1 cellular context compared by ENCODE assay signal in the genomic region with DNA sequence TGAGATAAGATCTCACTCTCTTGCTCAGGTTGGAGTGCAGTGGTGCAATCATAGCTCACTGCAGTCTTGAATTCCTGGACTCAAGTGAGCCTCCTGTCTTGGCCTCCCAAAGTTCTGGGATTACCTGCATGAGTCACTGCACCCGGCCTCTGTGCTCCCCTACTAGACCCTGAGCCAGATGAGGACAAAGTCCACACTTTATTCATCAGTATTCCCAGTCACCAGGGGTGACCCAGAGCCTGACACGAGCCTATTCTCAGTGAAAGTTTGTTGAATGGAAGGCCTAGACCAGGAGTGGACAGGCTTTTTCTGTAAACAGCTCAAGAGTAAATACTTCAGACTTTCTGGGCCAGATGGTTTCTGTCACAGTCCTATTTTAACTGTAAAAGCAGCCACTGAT.
TF ChIP-seq lines count a peak whose summit lies in the region.

No MANE protein-coding gene starts in this region.

TF ChIP-seq in HepG2, 621 proteins besides CTCF, POLR2A, EP300 and RAD21 (continued from another document and continues in another):
- TF ChIP-seq, protein P1, sequence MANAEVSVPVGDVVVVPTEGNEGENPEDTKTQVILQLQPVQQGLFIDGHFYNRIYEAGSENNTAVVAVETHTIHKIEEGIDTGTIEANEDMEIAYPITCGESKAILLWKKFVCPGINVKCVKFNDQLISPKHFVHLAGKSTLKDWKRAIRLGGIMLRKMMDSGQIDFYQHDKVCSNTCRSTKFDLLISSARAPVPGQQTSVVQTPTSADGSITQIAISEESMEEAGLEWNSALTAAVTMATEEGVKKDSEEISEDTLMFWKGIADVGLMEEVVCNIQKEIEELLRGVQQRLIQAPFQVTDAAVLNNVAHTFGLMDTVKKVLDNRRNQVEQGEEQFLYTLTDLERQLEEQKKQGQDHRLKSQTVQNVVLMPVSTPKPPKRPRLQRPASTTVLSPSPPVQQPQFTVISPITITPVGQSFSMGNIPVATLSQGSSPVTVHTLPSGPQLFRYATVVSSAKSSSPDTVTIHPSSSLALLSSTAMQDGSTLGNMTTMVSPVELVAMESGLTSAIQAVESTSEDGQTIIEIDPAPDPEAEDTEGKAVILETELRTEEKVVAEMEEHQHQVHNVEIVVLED (CRISPR knock-in tag; IDR thresholded peaks at IDR 0.05; ENCODE audit: borderline replicate concordance): no peak; the same call in 1 of the 2 replicates
- TF ChIP-seq, protein P2, sequence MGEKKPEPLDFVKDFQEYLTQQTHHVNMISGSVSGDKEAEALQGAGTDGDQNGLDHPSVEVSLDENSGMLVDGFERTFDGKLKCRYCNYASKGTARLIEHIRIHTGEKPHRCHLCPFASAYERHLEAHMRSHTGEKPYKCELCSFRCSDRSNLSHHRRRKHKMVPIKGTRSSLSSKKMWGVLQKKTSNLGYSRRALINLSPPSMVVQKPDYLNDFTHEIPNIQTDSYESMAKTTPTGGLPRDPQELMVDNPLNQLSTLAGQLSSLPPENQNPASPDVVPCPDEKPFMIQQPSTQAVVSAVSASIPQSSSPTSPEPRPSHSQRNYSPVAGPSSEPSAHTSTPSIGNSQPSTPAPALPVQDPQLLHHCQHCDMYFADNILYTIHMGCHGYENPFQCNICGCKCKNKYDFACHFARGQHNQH (CRISPR knock-in tag; IDR thresholded peaks at IDR 0.05): no peak; the same call in 1 of the 2 replicates
- TF ChIP-seq, protein P3, sequence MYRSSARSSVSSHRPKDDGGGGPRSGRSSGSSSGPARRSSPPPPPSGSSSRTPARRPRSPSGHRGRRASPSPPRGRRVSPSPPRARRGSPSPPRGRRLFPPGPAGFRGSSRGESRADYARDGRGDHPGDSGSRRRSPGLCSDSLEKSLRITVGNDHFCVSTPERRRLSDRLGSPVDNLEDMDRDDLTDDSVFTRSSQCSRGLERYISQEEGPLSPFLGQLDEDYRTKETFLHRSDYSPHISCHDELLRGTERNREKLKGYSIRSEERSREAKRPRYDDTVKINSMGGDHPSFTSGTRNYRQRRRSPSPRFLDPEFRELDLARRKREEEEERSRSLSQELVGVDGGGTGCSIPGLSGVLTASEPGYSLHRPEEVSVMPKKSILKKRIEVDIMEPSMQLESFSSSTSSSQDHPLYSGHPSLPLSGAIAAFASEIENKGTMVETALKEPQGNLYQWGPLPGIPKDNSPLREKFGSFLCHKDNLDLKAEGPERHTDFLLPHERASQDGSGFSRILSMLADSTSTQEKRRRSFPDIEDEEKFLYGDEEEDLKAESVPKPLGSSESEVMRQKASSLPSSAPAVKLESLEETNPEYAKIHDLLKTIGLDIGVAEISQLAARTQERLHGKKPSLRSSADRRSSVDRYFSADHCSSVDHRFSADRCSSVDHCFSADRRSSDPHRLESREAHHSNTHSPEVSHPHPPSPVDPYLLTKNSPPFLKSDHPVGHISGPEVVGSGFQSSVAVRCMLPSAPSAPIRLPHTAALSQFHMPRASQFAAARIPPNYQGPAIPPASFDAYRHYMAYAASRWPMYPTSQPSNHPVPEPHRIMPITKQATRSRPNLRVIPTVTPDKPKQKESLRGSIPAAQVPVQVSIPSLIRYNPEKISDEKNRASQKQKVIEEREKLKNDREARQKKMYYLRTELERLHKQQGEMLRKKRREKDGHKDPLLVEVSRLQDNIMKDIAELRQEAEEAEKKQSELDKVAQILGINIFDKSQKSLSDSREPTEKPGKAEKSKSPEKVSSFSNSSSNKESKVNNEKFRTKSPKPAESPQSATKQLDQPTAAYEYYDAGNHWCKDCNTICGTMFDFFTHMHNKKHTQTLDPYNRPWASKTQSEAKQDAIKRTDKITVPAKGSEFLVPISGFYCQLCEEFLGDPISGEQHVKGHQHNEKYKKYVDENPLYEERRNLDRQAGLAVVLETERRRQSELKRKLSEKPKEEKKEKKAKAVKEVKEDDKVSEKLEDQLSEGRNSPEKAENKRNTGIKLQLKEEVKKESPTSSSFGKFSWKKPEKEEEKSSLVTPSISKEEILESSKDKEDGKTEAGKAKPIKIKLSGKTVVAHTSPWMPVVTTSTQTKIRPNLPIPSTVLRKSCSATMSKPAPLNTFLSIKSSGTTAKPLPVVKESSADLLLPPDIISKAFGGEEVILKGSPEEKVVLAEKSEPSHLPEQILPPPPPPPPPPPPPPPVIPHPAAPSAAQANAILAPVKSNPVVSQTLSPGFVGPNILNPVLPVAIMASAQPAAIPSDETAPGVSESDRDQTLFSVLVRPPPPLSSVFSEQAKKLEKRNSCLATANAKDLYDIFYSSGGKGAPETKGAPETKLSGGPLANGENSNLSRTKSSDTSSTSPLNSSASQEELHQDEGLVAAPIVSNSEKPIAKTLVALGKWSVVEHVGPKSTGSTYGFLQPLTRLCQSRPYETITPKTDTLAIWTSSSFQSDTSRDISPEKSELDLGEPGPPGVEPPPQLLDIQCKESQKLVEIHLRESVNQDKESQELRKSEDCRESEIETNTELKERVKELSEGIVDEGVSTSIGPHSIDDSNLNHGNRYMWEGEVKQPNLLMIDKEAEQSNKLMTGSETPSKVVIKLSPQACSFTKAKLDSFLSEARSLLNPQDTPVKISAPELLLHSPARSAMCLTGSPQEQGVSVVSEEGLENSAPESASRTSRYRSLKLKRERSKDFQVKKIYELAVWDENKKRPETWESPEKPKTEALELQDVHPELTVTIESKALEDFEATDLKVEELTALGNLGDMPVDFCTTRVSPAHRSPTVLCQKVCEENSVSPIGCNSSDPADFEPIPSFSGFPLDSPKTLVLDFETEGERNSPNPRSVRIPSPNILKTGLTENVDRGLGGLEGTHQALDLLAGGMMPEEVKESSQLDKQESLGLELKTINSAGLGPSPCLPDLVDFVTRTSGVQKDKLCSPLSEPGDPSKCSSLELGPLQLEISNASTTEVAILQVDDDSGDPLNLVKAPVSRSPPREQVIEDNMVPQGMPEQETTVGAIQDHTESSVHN (CRISPR knock-in tag; IDR thresholded peaks at IDR 0.05): no peak
- TF ChIP-seq TBL1XR1 (IDR thresholded peaks at IDR 0.05; ENCODE audit: borderline replicate concordance, low read length, partially characterized antibody) (no peak), ZNF101 (CRISPR knock-in tag; IDR thresholded peaks at IDR 0.05; ENCODE audit: borderline replicate concordance, low read depth) (no peak), HNRNPLL (IDR thresholded peaks at IDR 0.05; ENCODE audit: low read depth, low read length, poor library complexity, severe bottlenecking) (no peak), EED (CRISPR knock-in tag; IDR thresholded peaks at IDR 0.05) (no peak), SMYD3 (CRISPR knock-in tag; IDR thresholded peaks at IDR 0.05) (no peak), ZNF180 (CRISPR knock-in tag; IDR thresholded peaks at IDR 0.05; ENCODE audit: borderline replicate concordance, low read depth) (no peak), DPF2 (CRISPR knock-in tag; IDR thresholded peaks at IDR 0.05; ENCODE audit: borderline replicate concordance, low read depth) (peak; percentile 49; the same call in 1 of the 2 replicates), RBM39 (IDR thresholded peaks at IDR 0.05; ENCODE audit: low read depth, low read length, poor library complexity, severe bottlenecking) (no peak), ZNF768 (CRISPR knock-in tag; IDR thresholded peaks at IDR 0.05) (no peak), ZFY (CRISPR knock-in tag; IDR thresholded peaks at IDR 0.05) (peak; percentile 28; the same call in 1 of the 2 replicates), ZNF788 (CRISPR knock-in tag; IDR thresholded peaks at IDR 0.05; ENCODE audit: borderline replicate concordance) (peak; percentile 34; the same call in 1 of the 2 replicates), ZNF678 (CRISPR knock-in tag; IDR thresholded peaks at IDR 0.05) (no peak), IRX3 (CRISPR knock-in tag; IDR thresholded peaks at IDR 0.05; ENCODE audit: borderline replicate concordance, low read depth) (no peak), NR2F6 (IDR thresholded peaks at IDR 0.05) (peak; percentile 53; the same call in 1 of the 2 replicates), NR2F6 (CRISPR knock-in tag; IDR thresholded peaks at IDR 0.05) (peak; percentile 75), HIVEP1 (CRISPR knock-in tag; IDR thresholded peaks at IDR 0.05) (no peak)
- TF ChIP-seq, protein P4, sequence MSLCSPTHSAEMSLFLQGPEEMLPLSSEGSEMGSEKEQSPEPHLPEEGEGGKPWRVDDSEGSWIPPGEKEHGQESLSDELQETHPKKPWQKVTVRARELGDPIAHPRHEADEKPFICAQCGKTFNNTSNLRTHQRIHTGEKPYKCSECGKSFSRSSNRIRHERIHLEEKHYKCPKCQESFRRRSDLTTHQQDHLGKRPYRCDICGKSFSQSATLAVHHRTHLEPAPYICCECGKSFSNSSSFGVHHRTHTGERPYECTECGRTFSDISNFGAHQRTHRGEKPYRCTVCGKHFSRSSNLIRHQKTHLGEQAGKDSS (CRISPR knock-in tag; IDR thresholded peaks at IDR 0.05; ENCODE audit: borderline replicate concordance, low read depth): no peak
- TF ChIP-seq, protein P5, sequence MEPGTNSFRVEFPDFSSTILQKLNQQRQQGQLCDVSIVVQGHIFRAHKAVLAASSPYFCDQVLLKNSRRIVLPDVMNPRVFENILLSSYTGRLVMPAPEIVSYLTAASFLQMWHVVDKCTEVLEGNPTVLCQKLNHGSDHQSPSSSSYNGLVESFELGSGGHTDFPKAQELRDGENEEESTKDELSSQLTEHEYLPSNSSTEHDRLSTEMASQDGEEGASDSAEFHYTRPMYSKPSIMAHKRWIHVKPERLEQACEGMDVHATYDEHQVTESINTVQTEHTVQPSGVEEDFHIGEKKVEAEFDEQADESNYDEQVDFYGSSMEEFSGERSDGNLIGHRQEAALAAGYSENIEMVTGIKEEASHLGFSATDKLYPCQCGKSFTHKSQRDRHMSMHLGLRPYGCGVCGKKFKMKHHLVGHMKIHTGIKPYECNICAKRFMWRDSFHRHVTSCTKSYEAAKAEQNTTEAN (CRISPR knock-in tag; conservative IDR thresholded peaks at IDR 0.05): peak; percentile 19; the same call in 1 of the 2 replicates
- TF ChIP-seq, protein P6, sequence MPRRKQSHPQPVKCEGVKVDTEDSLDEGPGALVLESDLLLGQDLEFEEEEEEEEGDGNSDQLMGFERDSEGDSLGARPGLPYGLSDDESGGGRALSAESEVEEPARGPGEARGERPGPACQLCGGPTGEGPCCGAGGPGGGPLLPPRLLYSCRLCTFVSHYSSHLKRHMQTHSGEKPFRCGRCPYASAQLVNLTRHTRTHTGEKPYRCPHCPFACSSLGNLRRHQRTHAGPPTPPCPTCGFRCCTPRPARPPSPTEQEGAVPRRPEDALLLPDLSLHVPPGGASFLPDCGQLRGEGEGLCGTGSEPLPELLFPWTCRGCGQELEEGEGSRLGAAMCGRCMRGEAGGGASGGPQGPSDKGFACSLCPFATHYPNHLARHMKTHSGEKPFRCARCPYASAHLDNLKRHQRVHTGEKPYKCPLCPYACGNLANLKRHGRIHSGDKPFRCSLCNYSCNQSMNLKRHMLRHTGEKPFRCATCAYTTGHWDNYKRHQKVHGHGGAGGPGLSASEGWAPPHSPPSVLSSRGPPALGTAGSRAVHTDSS (CRISPR knock-in tag; conservative IDR thresholded peaks at IDR 0.05): no peak
- TF ChIP-seq, protein P7, sequence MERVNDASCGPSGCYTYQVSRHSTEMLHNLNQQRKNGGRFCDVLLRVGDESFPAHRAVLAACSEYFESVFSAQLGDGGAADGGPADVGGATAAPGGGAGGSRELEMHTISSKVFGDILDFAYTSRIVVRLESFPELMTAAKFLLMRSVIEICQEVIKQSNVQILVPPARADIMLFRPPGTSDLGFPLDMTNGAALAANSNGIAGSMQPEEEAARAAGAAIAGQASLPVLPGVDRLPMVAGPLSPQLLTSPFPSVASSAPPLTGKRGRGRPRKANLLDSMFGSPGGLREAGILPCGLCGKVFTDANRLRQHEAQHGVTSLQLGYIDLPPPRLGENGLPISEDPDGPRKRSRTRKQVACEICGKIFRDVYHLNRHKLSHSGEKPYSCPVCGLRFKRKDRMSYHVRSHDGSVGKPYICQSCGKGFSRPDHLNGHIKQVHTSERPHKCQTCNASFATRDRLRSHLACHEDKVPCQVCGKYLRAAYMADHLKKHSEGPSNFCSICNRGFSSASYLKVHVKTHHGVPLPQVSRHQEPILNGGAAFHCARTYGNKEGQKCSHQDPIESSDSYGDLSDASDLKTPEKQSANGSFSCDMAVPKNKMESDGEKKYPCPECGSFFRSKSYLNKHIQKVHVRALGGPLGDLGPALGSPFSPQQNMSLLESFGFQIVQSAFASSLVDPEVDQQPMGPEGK (CRISPR knock-in tag; IDR thresholded peaks at IDR 0.05): peak; percentile 25; the same call in 1 of the 2 replicates
- TF ChIP-seq, protein P8, sequence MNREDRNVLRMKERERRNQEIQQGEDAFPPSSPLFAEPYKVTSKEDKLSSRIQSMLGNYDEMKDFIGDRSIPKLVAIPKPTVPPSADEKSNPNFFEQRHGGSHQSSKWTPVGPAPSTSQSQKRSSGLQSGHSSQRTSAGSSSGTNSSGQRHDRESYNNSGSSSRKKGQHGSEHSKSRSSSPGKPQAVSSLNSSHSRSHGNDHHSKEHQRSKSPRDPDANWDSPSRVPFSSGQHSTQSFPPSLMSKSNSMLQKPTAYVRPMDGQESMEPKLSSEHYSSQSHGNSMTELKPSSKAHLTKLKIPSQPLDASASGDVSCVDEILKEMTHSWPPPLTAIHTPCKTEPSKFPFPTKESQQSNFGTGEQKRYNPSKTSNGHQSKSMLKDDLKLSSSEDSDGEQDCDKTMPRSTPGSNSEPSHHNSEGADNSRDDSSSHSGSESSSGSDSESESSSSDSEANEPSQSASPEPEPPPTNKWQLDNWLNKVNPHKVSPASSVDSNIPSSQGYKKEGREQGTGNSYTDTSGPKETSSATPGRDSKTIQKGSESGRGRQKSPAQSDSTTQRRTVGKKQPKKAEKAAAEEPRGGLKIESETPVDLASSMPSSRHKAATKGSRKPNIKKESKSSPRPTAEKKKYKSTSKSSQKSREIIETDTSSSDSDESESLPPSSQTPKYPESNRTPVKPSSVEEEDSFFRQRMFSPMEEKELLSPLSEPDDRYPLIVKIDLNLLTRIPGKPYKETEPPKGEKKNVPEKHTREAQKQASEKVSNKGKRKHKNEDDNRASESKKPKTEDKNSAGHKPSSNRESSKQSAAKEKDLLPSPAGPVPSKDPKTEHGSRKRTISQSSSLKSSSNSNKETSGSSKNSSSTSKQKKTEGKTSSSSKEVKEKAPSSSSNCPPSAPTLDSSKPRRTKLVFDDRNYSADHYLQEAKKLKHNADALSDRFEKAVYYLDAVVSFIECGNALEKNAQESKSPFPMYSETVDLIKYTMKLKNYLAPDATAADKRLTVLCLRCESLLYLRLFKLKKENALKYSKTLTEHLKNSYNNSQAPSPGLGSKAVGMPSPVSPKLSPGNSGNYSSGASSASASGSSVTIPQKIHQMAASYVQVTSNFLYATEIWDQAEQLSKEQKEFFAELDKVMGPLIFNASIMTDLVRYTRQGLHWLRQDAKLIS (CRISPR knock-in tag; IDR thresholded peaks at IDR 0.05): no peak
- TF ChIP-seq, protein P9, sequence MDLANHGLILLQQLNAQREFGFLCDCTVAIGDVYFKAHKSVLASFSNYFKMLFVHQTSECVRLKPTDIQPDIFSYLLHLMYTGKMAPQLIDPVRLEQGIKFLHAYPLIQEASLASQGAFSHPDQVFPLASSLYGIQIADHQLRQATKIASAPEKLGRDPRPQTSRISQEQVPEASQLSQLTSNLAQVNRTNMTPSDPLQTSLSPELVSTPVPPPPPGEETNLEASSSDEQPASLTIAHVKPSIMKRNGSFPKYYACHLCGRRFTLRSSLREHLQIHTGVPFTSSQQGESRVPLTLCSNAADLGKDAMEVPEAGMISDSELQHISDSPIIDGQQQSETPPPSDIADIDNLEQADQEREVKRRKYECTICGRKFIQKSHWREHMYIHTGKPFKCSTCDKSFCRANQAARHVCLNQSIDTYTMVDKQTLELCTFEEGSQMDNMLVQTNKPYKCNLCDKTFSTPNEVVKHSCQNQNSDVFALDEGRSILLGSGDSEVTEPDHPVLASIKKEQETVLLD (CRISPR knock-in tag; IDR thresholded peaks at IDR 0.05; ENCODE audit: low read depth): no peak
- TF ChIP-seq, protein P10, sequence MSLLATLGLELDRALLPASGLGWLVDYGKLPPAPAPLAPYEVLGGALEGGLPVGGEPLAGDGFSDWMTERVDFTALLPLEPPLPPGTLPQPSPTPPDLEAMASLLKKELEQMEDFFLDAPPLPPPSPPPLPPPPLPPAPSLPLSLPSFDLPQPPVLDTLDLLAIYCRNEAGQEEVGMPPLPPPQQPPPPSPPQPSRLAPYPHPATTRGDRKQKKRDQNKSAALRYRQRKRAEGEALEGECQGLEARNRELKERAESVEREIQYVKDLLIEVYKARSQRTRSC (CRISPR knock-in tag; IDR thresholded peaks at IDR 0.05; ENCODE audit: low read depth): no peak
